25 cellular contexts compared by ENCODE assay signal in genomic region chr16:28261916-28262315, GRCh38. TPM values are rescaled to one million over a fixed set of nuclear protein-coding genes. Genes with fewer than 3 reads are reported as not detected.
DNase-seq lines count a peak whose midpoint lies in the region; ATAC-seq and TF ChIP-seq lines count a peak whose summit lies in the region.
"Had no signal": no experiment of that assay in that cellular context is flagged by ENCODE, and none has a peak within 500 bp of the region (broad histone marks: within the 10 kb centered on the region; RNA-seq: fewer than 3 reads in every experiment).

No MANE protein-coding gene starts in this region.

- H3K9me3 Mint-ChIP-seq in neural crest cell: no peaks in the 10 kb centered on the region
- H3K9me3 Mint-ChIP-seq: activated T-cell treated with anti-CD3 and anti-CD28 coated beads, Interleukin-2, amount 50 U/mL, for 4 hours had no signal

- DNase-seq in LNCaP clone FGC (ENCODE audit: low read depth) (peak; percentile 11), NCI-H69 (lab: John Stamatoyannopoulos, UW) (peak; percentile 22), Right ventricle myocardium superior (peak; percentile 72), neural crest cell (ENCODE audit: low read depth, low spot score) (no peak), activated gamma-delta T cell (lab: John Stamatoyannopoulos, UW) (no peak)
- no peak for DNase-seq in effector CD4-positive, alpha-beta T cell
- DNase-seq: activated CD4-positive, CD25-positive, alpha-beta regulatory T cell treated with anti-CD3 and anti-CD28 coated beads, Interleukin-2, amount 50 U/mL, for 72 hours; activated CD8-positive, alpha-beta memory T cell treated with anti-CD3 and anti-CD28 coated beads for 24 hours; activated naive CD4-positive, alpha-beta T cell treated with Interleukin-2 at 50 U/mL for 16 hours; activated T-cell treated with anti-CD3 and anti-CD28 coated beads, Interleukin-2, amount 50 U/mL, for 4 hours; AML-193; amniotic stem cell; DND-41; hippocampal formation; KG1; NCI-H2081; nucleus accumbens; spleen; stimulated activated CD4-positive, alpha-beta T cell treated with anti-CD3 and anti-CD28 coated beads, Interleukin-4, amount 100 ng/mL, for 24 hours; stimulated activated naive CD8-positive, alpha-beta T cell treated with anti-CD3 and anti-CD28 coated beads, Interleukin-15, Interleukin-2, amounts not matched to agents 100 U/mL and 50 U/mL, for 24 hours; SW 1271; tibial artery had no signal

- TF ChIP-seq CTCF in LNCaP clone FGC (IDR thresholded peaks at IDR 0.05; ENCODE audit: control insufficient read depth, extremely low read depth, insufficient read depth) (no peak), neural crest cell (conservative IDR thresholded peaks at IDR 0.05) (no peak)

- H3K27me3 Mint-ChIP-seq in neural crest cell (ENCODE audit: low read depth): peaks cover 21% of the 10 kb centered on the region

- intact Hi-C loops in Right ventricle myocardium superior (cut with DNase I): no loop called here

- ATAC-seq in Right ventricle myocardium superior (ENCODE audit: poor library complexity): peak; percentile 83
- ATAC-seq in HG03460 (IDR thresholded peaks at IDR 0.05; ENCODE audit: unreplicated experiment): no peak
- ATAC-seq: activated T-cell treated with anti-CD3 and anti-CD28 coated beads, Interleukin-2, amount 50 U/mL, for 4 hours; stimulated activated naive CD8-positive, alpha-beta T cell treated with anti-CD3 and anti-CD28 coated beads, Interleukin-15, Interleukin-2, amounts not matched to agents 100 U/mL and 50 U/mL, for 24 hours had no signal

- no peak overlapping the region for H3K4me3 ChIP-seq in LNCaP clone FGC (ENCODE audit: low read depth, low read length)
- H3K4me3 ChIP-seq: cardiac muscle cell, lung, spleen, tibial artery had no signal

- H3K4me1 Mint-ChIP-seq in neural crest cell: no peaks in the 10 kb centered on the region

- peak overlapping the region; percentile 50 for H3K27ac Mint-ChIP-seq in neural crest cell (ENCODE audit: unreplicated experiment)

- H3K4me3 Mint-ChIP-seq in neural crest cell: no peak overlapping the region
- H3K4me3 Mint-ChIP-seq: activated T-cell treated with anti-CD3 and anti-CD28 coated beads, Interleukin-2, amount 50 U/mL, for 4 hours had no signal

- no peaks in the 10 kb centered on the region for H3K36me3 Mint-ChIP-seq in neural crest cell (ENCODE audit: low read depth)

RNA-seq across cellular contexts. Expression of gene SBK1, which starts 30.4 kb away (rescaled TPM):
- 2.0 TPM for total RNA-seq in Right ventricle myocardium superior
- total RNA-seq in neural crest cell: 79.0 and 79.3 TPM in 2 replicates

RNA-seq across cellular contexts. Expression of gene XPO6, which starts 50.2 kb away (rescaled TPM):
- total RNA-seq in Right ventricle myocardium superior: 25.2 TPM
- total RNA-seq in neural crest cell: 146 and 148 TPM in 2 replicates

Comparison
In these comparisons a context has a peak if more than half of its experiments do, and no peak if none do; other contexts are left out.
1. DNase-seq: peak in LNCaP clone FGC (single experiment), NCI-H69 (single experiment) and Right ventricle myocardium superior (single experiment); none in neural crest cell (single experiment), activated gamma-delta T cell (single experiment) and effector CD4-positive, alpha-beta T cell (single experiment).
2. RNA of gene SBK1, which starts 30.4 kb away (total RNA-seq): 79.0 to 79.3 TPM in neural crest cell; 2.0 TPM in Right ventricle myocardium superior (single experiment); every median in the first group is over 10 times any median in the second.